In the genomic region with DNA sequence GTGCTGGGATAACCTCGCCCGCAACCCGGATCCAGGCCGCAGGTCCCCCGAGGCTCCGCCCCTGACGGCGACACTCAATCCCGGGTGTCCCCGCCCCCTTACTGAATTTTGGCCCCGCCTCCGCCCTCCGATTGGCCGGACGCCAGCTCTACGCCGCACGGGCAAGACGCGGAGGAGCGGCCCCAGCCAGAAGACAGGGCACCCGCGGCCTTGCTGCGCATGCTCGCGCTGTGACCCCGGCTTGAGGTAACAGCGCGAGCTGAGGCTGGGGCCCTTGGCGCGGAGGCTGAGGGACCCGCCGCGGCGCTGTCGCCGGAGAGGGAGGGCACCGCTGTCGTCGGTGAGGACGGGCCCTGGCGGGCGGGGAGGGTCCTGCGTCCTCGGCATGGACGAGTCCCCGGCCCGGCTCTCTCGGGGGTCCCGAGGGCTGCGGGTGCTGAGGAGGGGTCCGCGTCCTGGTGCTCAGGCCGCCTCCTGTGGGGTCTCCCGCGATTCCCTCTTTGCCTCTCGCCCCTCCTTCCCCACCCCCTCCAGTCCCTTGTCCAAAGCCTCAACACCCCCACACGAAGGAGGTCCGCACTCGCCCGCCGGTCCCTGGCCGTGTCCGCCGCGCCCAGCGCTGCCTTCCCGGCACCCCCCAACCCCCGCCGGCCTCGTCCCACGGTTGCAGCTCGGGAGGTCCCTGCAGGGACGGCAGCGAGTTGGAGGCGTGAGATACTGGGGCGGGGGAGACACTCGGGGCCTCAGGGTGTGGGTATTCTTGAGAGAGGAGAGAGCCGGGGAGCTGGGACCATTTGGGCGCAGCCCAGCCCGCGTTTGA, we compare ENCODE assay signal across 1 cellular context.
TF ChIP-seq lines count a peak whose summit lies in the region.

FLYWCH2 (plus strand) TSS at position 189 of the 820 bp plus-strand sequence. CDS start 13,235 bp downstream, outside the sequence.

TF ChIP-seq in GM12878, 131 proteins besides CTCF, POLR2A, EP300 and RAD21 (continued from another document and continues in another):
- TF ChIP-seq, protein P1, sequence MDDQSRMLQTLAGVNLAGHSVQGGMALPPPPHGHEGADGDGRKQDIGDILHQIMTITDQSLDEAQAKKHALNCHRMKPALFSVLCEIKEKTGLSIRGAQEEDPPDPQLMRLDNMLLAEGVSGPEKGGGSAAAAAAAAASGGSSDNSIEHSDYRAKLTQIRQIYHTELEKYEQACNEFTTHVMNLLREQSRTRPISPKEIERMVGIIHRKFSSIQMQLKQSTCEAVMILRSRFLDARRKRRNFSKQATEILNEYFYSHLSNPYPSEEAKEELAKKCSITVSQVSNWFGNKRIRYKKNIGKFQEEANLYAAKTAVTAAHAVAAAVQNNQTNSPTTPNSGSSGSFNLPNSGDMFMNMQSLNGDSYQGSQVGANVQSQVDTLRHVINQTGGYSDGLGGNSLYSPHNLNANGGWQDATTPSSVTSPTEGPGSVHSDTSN (IDR thresholded peaks at IDR 0.05; ENCODE audit: insufficient replicate concordance, low read depth, low read length): no peak
- TF ChIP-seq RB1 (IDR thresholded peaks at IDR 0.05; ENCODE audit: borderline replicate concordance) (no peak), IRF3 (IDR thresholded peaks at IDR 0.05) (no peak), NR2F1 (conservative IDR thresholded peaks at IDR 0.05) (peak; percentile 61; the same call in 1 of the 2 replicates), YBX1 (IDR thresholded peaks at IDR 0.05) (no peak), SMC3 (IDR thresholded peaks at IDR 0.05; ENCODE audit: borderline replicate concordance, low read length) (no peak), CBFB (IDR thresholded peaks at IDR 0.05; ENCODE audit: low read depth) (no peak), NR2C1 (IDR thresholded peaks at IDR 0.05) (peak; percentile 74), CREM (IDR thresholded peaks at IDR 0.05; ENCODE audit: low read depth) (no peak), WRNIP1 (IDR thresholded peaks at IDR 0.05; ENCODE audit: borderline replicate concordance, low read depth, low read length) (no peak), E2F8 (IDR thresholded peaks at IDR 0.05; ENCODE audit: low read depth, partially characterized antibody) (no peak), ZNF384 (IDR thresholded peaks at IDR 0.05; ENCODE audit: borderline replicate concordance, low read depth, low read length) (no peak), GATAD2B (conservative IDR thresholded peaks at IDR 0.05; ENCODE audit: low read depth) (0 out of 2 replicates have a peak, but pooled peaks have one; percentile 57), YY1 (IDR thresholded peaks at IDR 0.05; ENCODE audit: low read depth, low read length) (peak; percentile 3; the same call in 1 of the 2 replicates), SKIL (IDR thresholded peaks at IDR 0.05; ENCODE audit: low read depth, poor library complexity, severe bottlenecking) (no peak), BACH1 (IDR thresholded peaks at IDR 0.05; ENCODE audit: borderline replicate concordance) (peak; percentile 9; the same call in 1 of the 2 replicates), TAF1 (IDR thresholded peaks at IDR 0.05; ENCODE audit: borderline replicate concordance, low read depth, low read length) (peak; percentile 66; the same call in 1 of the 2 replicates), NFIC (IDR thresholded peaks at IDR 0.05; ENCODE audit: low read depth, low read length) (no peak), IKZF1 (conservative IDR thresholded peaks at IDR 0.05) (peak; percentile 66), REST (IDR thresholded peaks at IDR 0.05; ENCODE audit: low read depth, low read length) (no peak), E2F4 (IDR thresholded peaks at IDR 0.05; ENCODE audit: low read depth, low read length) (no peak), ZZZ3 (IDR thresholded peaks at IDR 0.05; ENCODE audit: control insufficient read depth, insufficient read length, low read depth) (no peak), MAX (IDR thresholded peaks at IDR 0.05; ENCODE audit: low read depth, low read length) (no peak), ATF7 (IDR thresholded peaks at IDR 0.05; ENCODE audit: low read depth) (no peak)
- TF ChIP-seq, protein P2, sequence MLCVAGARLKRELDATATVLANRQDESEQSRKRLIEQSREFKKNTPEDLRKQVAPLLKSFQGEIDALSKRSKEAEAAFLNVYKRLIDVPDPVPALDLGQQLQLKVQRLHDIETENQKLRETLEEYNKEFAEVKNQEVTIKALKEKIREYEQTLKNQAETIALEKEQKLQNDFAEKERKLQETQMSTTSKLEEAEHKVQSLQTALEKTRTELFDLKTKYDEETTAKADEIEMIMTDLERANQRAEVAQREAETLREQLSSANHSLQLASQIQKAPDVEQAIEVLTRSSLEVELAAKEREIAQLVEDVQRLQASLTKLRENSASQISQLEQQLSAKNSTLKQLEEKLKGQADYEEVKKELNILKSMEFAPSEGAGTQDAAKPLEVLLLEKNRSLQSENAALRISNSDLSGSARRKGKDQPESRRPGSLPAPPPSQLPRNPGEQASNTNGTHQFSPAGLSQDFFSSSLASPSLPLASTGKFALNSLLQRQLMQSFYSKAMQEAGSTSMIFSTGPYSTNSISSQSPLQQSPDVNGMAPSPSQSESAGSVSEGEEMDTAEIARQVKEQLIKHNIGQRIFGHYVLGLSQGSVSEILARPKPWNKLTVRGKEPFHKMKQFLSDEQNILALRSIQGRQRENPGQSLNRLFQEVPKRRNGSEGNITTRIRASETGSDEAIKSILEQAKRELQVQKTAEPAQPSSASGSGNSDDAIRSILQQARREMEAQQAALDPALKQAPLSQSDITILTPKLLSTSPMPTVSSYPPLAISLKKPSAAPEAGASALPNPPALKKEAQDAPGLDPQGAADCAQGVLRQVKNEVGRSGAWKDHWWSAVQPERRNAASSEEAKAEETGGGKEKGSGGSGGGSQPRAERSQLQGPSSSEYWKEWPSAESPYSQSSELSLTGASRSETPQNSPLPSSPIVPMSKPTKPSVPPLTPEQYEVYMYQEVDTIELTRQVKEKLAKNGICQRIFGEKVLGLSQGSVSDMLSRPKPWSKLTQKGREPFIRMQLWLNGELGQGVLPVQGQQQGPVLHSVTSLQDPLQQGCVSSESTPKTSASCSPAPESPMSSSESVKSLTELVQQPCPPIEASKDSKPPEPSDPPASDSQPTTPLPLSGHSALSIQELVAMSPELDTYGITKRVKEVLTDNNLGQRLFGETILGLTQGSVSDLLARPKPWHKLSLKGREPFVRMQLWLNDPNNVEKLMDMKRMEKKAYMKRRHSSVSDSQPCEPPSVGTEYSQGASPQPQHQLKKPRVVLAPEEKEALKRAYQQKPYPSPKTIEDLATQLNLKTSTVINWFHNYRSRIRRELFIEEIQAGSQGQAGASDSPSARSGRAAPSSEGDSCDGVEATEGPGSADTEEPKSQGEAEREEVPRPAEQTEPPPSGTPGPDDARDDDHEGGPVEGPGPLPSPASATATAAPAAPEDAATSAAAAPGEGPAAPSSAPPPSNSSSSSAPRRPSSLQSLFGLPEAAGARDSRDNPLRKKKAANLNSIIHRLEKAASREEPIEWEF (IDR thresholded peaks at IDR 0.05; ENCODE audit: insufficient replicate concordance, low read depth, low read length): no peak
- TF ChIP-seq, protein P3, sequence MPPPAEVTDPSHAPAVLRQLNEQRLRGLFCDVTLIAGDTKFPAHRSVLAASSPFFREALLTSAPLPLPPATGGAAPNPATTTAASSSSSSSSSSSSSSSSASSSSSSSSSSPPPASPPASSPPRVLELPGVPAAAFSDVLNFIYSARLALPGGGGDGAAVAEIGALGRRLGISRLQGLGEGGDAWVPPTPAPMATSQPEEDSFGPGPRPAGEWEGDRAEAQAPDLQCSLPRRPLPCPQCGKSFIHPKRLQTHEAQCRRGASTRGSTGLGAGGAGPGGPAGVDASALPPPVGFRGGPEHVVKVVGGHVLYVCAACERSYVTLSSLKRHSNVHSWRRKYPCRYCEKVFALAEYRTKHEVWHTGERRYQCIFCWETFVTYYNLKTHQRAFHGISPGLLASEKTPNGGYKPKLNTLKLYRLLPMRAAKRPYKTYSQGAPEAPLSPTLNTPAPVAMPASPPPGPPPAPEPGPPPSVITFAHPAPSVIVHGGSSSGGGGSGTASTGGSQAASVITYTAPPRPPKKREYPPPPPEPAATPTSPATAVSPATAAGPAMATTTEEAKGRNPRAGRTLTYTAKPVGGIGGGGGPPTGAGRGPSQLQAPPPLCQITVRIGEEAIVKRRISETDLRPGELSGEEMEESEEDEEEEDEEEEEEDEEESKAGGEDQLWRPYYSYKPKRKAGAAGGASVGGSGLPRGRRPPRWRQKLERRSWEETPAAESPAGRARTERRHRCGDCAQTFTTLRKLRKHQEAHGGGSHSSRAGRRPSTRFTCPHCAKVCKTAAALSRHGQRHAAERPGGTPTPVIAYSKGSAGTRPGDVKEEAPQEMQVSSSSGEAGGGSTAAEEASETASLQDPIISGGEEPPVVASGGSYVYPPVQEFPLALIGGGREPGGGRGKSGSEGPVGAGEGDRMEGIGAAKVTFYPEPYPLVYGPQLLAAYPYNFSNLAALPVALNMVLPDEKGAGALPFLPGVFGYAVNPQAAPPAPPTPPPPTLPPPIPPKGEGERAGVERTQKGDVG (CRISPR knock-in tag; IDR thresholded peaks at IDR 0.05): no peak
- TF ChIP-seq, protein P4, sequence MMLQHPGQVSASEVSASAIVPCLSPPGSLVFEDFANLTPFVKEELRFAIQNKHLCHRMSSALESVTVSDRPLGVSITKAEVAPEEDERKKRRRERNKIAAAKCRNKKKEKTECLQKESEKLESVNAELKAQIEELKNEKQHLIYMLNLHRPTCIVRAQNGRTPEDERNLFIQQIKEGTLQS (IDR thresholded peaks at IDR 0.05; ENCODE audit: borderline replicate concordance, extremely low read depth, low read depth, low read length): no peak
